8 cellular contexts compared by ENCODE assay signal in genomic region chr5:65213921-65214525, GRCh38.
DNase-seq lines count a peak whose midpoint lies in the region; FAIRE-seq and TF ChIP-seq lines count a peak whose summit lies in the region.

No MANE protein-coding gene starts in this region.

- H3K4me3 Mint-ChIP-seq in HFFc6, result no peak overlapping the region

- TF ChIP-seq CTCF in AG10803 (conservative IDR thresholded peaks at IDR 0.05; ENCODE audit: low read length), result peak; percentile 44
- peak; percentile 79 for TF ChIP-seq CTCF in HFFc6 (IDR thresholded peaks at IDR 0.05)
- peak; percentile 84 for TF ChIP-seq CTCF in VCaP (conservative IDR thresholded peaks at IDR 0.05)
- peak; percentile 49 for TF ChIP-seq CTCF in kidney (IDR thresholded peaks at IDR 0.05; ENCODE audit: borderline replicate concordance, extremely low read depth, insufficient read depth)
- no peak for TF ChIP-seq CTCF in prostate gland (IDR thresholded peaks at IDR 0.05)

- H3K4me3 ChIP-seq in AG10803 (ENCODE audit: low read length) (no peak overlapping the region), kidney (ENCODE audit: low read length in 2 of 2) (no peak overlapping the region), prostate gland (no peak overlapping the region)

- peaks cover 53% of the 10 kb centered on the region for H3K4me1 Mint-ChIP-seq in HFFc6 (ENCODE audit: low read depth)

- no peaks in the 10 kb centered on the region for H3K9me3 ChIP-seq in kidney (ENCODE audit: control insufficient read depth in 1 of 2, low read length in 2 of 2)
- H3K9me3 ChIP-seq in prostate gland, result no peaks in the 10 kb centered on the region

- no peaks in the 10 kb centered on the region for H3K36me3 ChIP-seq in kidney (ENCODE audit: control insufficient read depth in 1 of 2, insufficient read depth in 2 of 2, low read length in 2 of 2)
- no peaks in the 10 kb centered on the region for H3K36me3 ChIP-seq in prostate gland

- TF ChIP-seq POLR2A in prostate gland (IDR thresholded peaks at IDR 0.05), result no peak

- H3K36me3 Mint-ChIP-seq in HFFc6 (ENCODE audit: low read depth), result peaks cover 63% of the 10 kb centered on the region

- H3K27ac ChIP-seq in VCaP (no peak overlapping the region), kidney (ENCODE audit: low read depth in 2 of 2, low read length in 2 of 2) (no peak overlapping the region), prostate gland (no peak overlapping the region)

- intact Hi-C loops in kidney (cut with DNase I), result no loop called here
- intact Hi-C loops in prostate gland (cut with DNase I), result no loop called here

- no peak for FAIRE-seq in kidney (lab: Jason Lieb, UNC)

- no peak overlapping the region for H3K9ac ChIP-seq in kidney (ENCODE audit: low read length in 2 of 2)

- no peaks in the 10 kb centered on the region for H3K9me3 Mint-ChIP-seq in HFFc6

- H3K27ac Mint-ChIP-seq in HFFc6, result no peak overlapping the region

- DNase-seq in AG10803 (ENCODE audit: low read depth) (no peak), HFFc6 (peak; percentile 22), kidney (no peak), prostate gland (ENCODE audit: low spot score) (no peak), kidney glomerular epithelial cell (lab: John Stamatoyannopoulos, UW) (no peak), midbrain (lab: John Stamatoyannopoulos, UW) (no peak), NCI-H2029 (lab: John Stamatoyannopoulos, UW) (no peak)

- no peaks in the 10 kb centered on the region for H3K27me3 ChIP-seq in prostate gland (replicated peaks; ENCODE audit: insufficient read depth)

- peaks cover 1% of the 10 kb centered on the region for H3K27me3 Mint-ChIP-seq in HFFc6 (ENCODE audit: insufficient read depth)

- 90% methylated on average over 6 of the region's 6 CpGs for WGBS in prostate gland

- H3K4me1 ChIP-seq in kidney (ENCODE audit: control insufficient read depth in 1 of 2, insufficient read depth in 1 of 2, low read depth in 1 of 2, low read length in 2 of 2) (no peaks in the 10 kb centered on the region), prostate gland (replicated peaks) (no peaks in the 10 kb centered on the region)

Comparison
In these comparisons a context has a peak if more than half of its experiments do, and no peak if none do; other contexts are left out.
1. CTCF ChIP-seq: peak in AG10803 (single experiment), HFFc6 (single experiment), VCaP (single experiment) and kidney (single experiment); none in prostate gland (0 of 4).